ENCODE assay signal across 13 cellular contexts in genomic region chr1:156581661-156582387, GRCh38. TPM values are rescaled to one million over a fixed set of nuclear protein-coding genes. Genes with fewer than 3 reads are reported as not detected.
DNase-seq lines count a peak whose midpoint lies in the region; ATAC-seq and TF ChIP-seq lines count a peak whose summit lies in the region.
"Had no signal": no experiment of that assay in that cellular context is flagged by ENCODE, and none has a peak within 500 bp of the region (broad histone marks: within the 10 kb centered on the region; RNA-seq: fewer than 3 reads in every experiment).

No MANE protein-coding gene starts in this region.

- peak overlapping the region; percentile 98 for H3K27ac Mint-ChIP-seq in CD8-positive, alpha-beta T cell
- H3K27ac Mint-ChIP-seq in neural progenitor cell: peak overlapping the region; percentile 79

- H3K4me2 ChIP-seq in Loucy (ENCODE audit: low read depth, low read length, poor library complexity, severe bottlenecking) (peak overlapping the region; percentile 12), neural progenitor cell (no peak overlapping the region)

- H3K4me1 Mint-ChIP-seq in CD8-positive, alpha-beta T cell (ENCODE audit: low read depth): peaks cover 38% of the 10 kb centered on the region
- H3K4me1 Mint-ChIP-seq in neural progenitor cell: peaks cover 11% of the 10 kb centered on the region

- CTCF ChIA-PET in CD8-positive, alpha-beta T cell (lab: Charles Lee): interaction anchor here (0.9 to 9.5 kb wide), 26 partner anchors 9 to 1496 kb away, joined by 3 to 58 read pairs (median 4); partner anchors contain the start of genes IQGAP3, MEF2D and NAXE

- H3K36me3 ChIP-seq in CD8-positive, alpha-beta T cell (ENCODE audit: insufficient read depth, low read length): peaks cover 8% of the 10 kb centered on the region
- H3K36me3 ChIP-seq in Loucy (ENCODE audit: insufficient read depth, low read length) (no peaks in the 10 kb centered on the region), neural progenitor cell (no peaks in the 10 kb centered on the region)
- H3K36me3 ChIP-seq: thoracic aorta had no signal

- peak overlapping the region; percentile 71 for H3K4me3 ChIP-seq in CD8-positive, alpha-beta T cell (ENCODE audit: low read depth, low read length)
- H3K4me3 ChIP-seq in Loucy (ENCODE audit: low read length, poor library complexity, severe bottlenecking) (peak overlapping the region; percentile 61), neural progenitor cell (no peak overlapping the region)
- H3K4me3 ChIP-seq: lung, thoracic aorta had no signal

- ATAC-seq in CD8-positive, alpha-beta T cell: peak; percentile 87
- ATAC-seq in HG02588 (IDR thresholded peaks at IDR 0.05; ENCODE audit: unreplicated experiment) (no peak), HG02840 (IDR thresholded peaks at IDR 0.05; ENCODE audit: low FRiP score, unreplicated experiment) (no peak), Right ventricle myocardium inferior (no peak)

- H3K27me3 ChIP-seq in CD8-positive, alpha-beta T cell (ENCODE audit: insufficient read depth, low read length): no peaks in the 10 kb centered on the region
- H3K27me3 ChIP-seq in Loucy (ENCODE audit: insufficient read depth, low read length, poor library complexity, severe bottlenecking): no peaks in the 10 kb centered on the region
- no peaks in the 10 kb centered on the region for H3K27me3 ChIP-seq in neural progenitor cell

- no peak overlapping the region; the same call in 1 of the 2 replicates for H2AFZ ChIP-seq in Loucy (ENCODE audit: low read length)
- no peak overlapping the region for H2AFZ ChIP-seq in neural progenitor cell (replicated peaks)

- peak overlapping the region; percentile 59 for H3K27ac ChIP-seq in CD8-positive, alpha-beta T cell (ENCODE audit: low read depth, low read length)
- H3K27ac ChIP-seq in neural progenitor cell: no peak overlapping the region
- H3K27ac ChIP-seq: thoracic aorta had no signal

- POLR2A ChIA-PET in CD8-positive, alpha-beta T cell (lab: Charles Lee): interaction anchor here (0.9 to 4.1 kb wide), 17 partner anchors 10 to 196 kb away, joined by 3 to 47 read pairs (median 5); partner anchors contain the start of genes GPATCH4, IQGAP3, MEF2D and NAXE

- H4K20me1 ChIP-seq in Loucy (ENCODE audit: insufficient read depth, low read length, poor library complexity, severe bottlenecking) (no peaks in the 10 kb centered on the region), neural progenitor cell (ENCODE audit: low read depth) (no peaks in the 10 kb centered on the region)

- no peak for TF ChIP-seq CTCF in CD8-positive, alpha-beta T cell (IDR thresholded peaks at IDR 0.05)
- TF ChIP-seq CTCF in Loucy (conservative IDR thresholded peaks at IDR 0.05; ENCODE audit: low read length) (no peak), neural progenitor cell (IDR thresholded peaks at IDR 0.05) (no peak)

- H3K4me1 ChIP-seq in CD8-positive, alpha-beta T cell (ENCODE audit: insufficient read depth, low read length): peaks cover 28% of the 10 kb centered on the region
- H3K4me1 ChIP-seq in Loucy (ENCODE audit: insufficient read depth, low read length, poor library complexity, severe bottlenecking) (no peaks in the 10 kb centered on the region), neural progenitor cell (no peaks in the 10 kb centered on the region)
- H3K4me1 ChIP-seq: Caco-2 had no signal

- H3K4me3 Mint-ChIP-seq in CD8-positive, alpha-beta T cell: peak overlapping the region; percentile 97
- no peak overlapping the region for H3K4me3 Mint-ChIP-seq in neural progenitor cell

- no peaks in the 10 kb centered on the region for H3K9me2 ChIP-seq in Loucy (replicated peaks; ENCODE audit: low read depth, low read length)

- H3F3A ChIP-seq in Loucy (ENCODE audit: low read depth): no peaks in the 10 kb centered on the region
- no peaks in the 10 kb centered on the region for H3F3A ChIP-seq in neural progenitor cell (ENCODE audit: low read depth)

- H3K9ac ChIP-seq in Loucy (ENCODE audit: low read depth, low read length, poor library complexity, severe bottlenecking) (peak overlapping the region; percentile 69), neural progenitor cell (no peak overlapping the region)

- no peaks in the 10 kb centered on the region for H3K9me3 ChIP-seq in CD8-positive, alpha-beta T cell (ENCODE audit: low read length)
- H3K9me3 ChIP-seq in Loucy (ENCODE audit: insufficient read depth, low read depth, low read length): no peaks in the 10 kb centered on the region
- no peaks in the 10 kb centered on the region for H3K9me3 ChIP-seq in neural progenitor cell (ENCODE audit: low read depth)
- H3K9me3 ChIP-seq: Caco-2, thoracic aorta had no signal

- H3K27me3 Mint-ChIP-seq in CD8-positive, alpha-beta T cell (ENCODE audit: low read depth): no peaks in the 10 kb centered on the region
- peaks cover 15% of the 10 kb centered on the region for H3K27me3 Mint-ChIP-seq in neural progenitor cell (ENCODE audit: insufficient read depth, low read depth)

- intact Hi-C loops in CD8-positive, alpha-beta T cell (cut with DNase I, micrococcal nuclease): loop anchor here (1.0 to 5.0 kb wide), 5 partner anchors 10 to 125 kb away; partner anchors contain the start of gene IQGAP3 (in 1 of the 2)
- intact Hi-C loops in Right ventricle myocardium inferior (cut with DNase I): no loop called here

- peak; percentile 18 to 86 (median 59) for DNase-seq in CD8-positive, alpha-beta T cell
- peak; percentile 39 for DNase-seq in activated gamma-delta T cell treated with anti-CD3 and anti-CD28 coated beads, Interleukin-2, amount 50 U/mL, for 16 hours (ENCODE audit: low read depth)
- DNase-seq in neural progenitor cell (ENCODE audit: low spot score) (no peak), Right ventricle myocardium inferior (ENCODE audit: missing footprints) (no peak), HCEC 1CT (no peak)
- DNase-seq: cerebellar nuclear complex, foreskin melanocyte had no signal

- H3K79me2 ChIP-seq in Loucy (ENCODE audit: insufficient read depth, low read length): no peaks in the 10 kb centered on the region
- H3K79me2 ChIP-seq in neural progenitor cell (ENCODE audit: low read depth): no peaks in the 10 kb centered on the region

- no peaks in the 10 kb centered on the region for H3K9me3 Mint-ChIP-seq in CD8-positive, alpha-beta T cell
- H3K9me3 Mint-ChIP-seq in neural progenitor cell: no peaks in the 10 kb centered on the region

- H3K36me3 Mint-ChIP-seq in CD8-positive, alpha-beta T cell: peaks cover 27% of the 10 kb centered on the region
- H3K36me3 Mint-ChIP-seq in neural progenitor cell: no peaks in the 10 kb centered on the region

RNA-seq across cellular contexts. Expression of gene TTC24, which starts 2.3 kb away (rescaled TPM):
- total RNA-seq in CD8-positive, alpha-beta T cell: 10 to 100 TPM; 21.3 to 21.5 TPM
- not detected in 2 replicates for total RNA-seq in neural progenitor cell (ENCODE audit: low replicate concordance)
- not detected for total RNA-seq in Right ventricle myocardium inferior
- total RNA-seq: Caco-2, thoracic aorta had no signal

RNA-seq across cellular contexts. Expression of gene IQGAP3, which starts 9.5 kb away (rescaled TPM):
- total RNA-seq in CD8-positive, alpha-beta T cell: under 1 TPM in 1 of 2 experiments, not detected in 1; 0.05 TPM
- total RNA-seq in neural progenitor cell (ENCODE audit: low replicate concordance) (31.5 and 59.2 TPM in 2 replicates), Right ventricle myocardium inferior (1.2 TPM)

RNA-seq across cellular contexts. Expression of gene NAXE, which starts 9.8 kb away (rescaled TPM):
- 10 to 100 TPM; 18.4 TPM for total RNA-seq in CD8-positive, alpha-beta T cell
- total RNA-seq in neural progenitor cell (ENCODE audit: low replicate concordance) (32.8 and 51.3 TPM in 2 replicates), Right ventricle myocardium inferior (116 TPM)

RNA-seq across cellular contexts. Expression of gene GPATCH4, which starts 19.5 kb away (rescaled TPM):
- total RNA-seq in CD8-positive, alpha-beta T cell: 10 to 100 TPM; 46.4 to 46.7 TPM
- total RNA-seq in neural progenitor cell (ENCODE audit: low replicate concordance): 17.2 and 18.6 TPM in 2 replicates
- total RNA-seq in Right ventricle myocardium inferior: 14.6 TPM

RNA-seq across cellular contexts. Expression of gene HAPLN2, which starts 37.4 kb away (rescaled TPM):
- total RNA-seq in CD8-positive, alpha-beta T cell: under 1 TPM; 0.24 to 0.39 TPM
- total RNA-seq in neural progenitor cell (ENCODE audit: low replicate concordance) (0.65 TPM in 1 of 2 replicates, not detected in the other), Right ventricle myocardium inferior (1.4 TPM)
- total RNA-seq: Caco-2 had no signal

Comparison
In these comparisons a context has a peak if more than half of its experiments do, and no peak if none do; other contexts are left out.
1. DNase-seq: peak in CD8-positive, alpha-beta T cell (7 of 7) and activated gamma-delta T cell treated with anti-CD3 and anti-CD28 coated beads, Interleukin-2, amount 50 U/mL, for 16 hours (single experiment); none in neural progenitor cell (single experiment), Right ventricle myocardium inferior (single experiment) and HCEC 1CT (single experiment).
2. RNA of gene TTC24, which starts 2.3 kb away (total RNA-seq): 21.3 to 21.5 TPM in CD8-positive, alpha-beta T cell; not detected in neural progenitor cell and not detected in Right ventricle myocardium inferior (single experiment); every median in the first group is over 10 times any median in the second.
3. RNA of gene IQGAP3, which starts 9.5 kb away (total RNA-seq): 31.5 to 59.2 TPM in neural progenitor cell; 1.2 TPM in Right ventricle myocardium inferior (single experiment) and 0.05 TPM in CD8-positive, alpha-beta T cell; every median in the first group is over 10 times any median in the second.